ENCODE assay signal across 15 cellular contexts in the genomic region with DNA sequence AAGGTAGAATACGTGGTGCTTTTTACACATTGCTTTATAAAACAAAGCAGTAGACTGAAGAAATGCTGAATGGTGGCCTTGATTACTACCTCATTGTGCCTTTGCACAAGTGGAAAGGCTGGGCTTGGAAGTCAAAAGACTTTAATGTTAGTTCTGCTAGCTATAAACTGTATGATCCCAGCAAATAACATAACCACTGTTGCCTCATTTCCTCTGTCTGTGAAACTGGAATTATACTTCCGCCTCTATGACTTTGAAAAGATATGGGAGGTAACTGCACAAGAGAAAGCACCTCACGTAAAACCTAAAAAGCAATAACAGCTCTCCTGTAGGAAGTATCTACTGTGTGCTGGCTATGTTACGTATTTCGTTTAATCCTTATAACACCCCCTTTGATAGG. TPM values are rescaled to one million over a fixed set of nuclear protein-coding genes. Genes with fewer than 3 reads are reported as not detected.
A peak's percentile ranks its signal among the peaks of the same experiment; 100 is the strongest.
DNase-seq lines count a peak whose midpoint lies in the region; ATAC-seq and TF ChIP-seq lines count a peak whose summit lies in the region.
"Had no signal": no experiment of that assay in that cellular context is flagged by ENCODE, and none has a peak within 500 bp of the region (broad histone marks: within the 10 kb centered on the region; RNA-seq: fewer than 3 reads in every experiment).

No MANE protein-coding gene starts in this region.

- H3K4me1 Mint-ChIP-seq in Calu3 (ENCODE audit: low read depth, unreplicated experiment), result peaks cover 60% of the 10 kb centered on the region
- H3K4me1 Mint-ChIP-seq: activated CD4-positive, alpha-beta memory T cell treated with anti-CD3 and anti-CD28 coated beads, Interleukin-2, amount 10 ng/mL, durations not matched to agents 7 days and 5 days had no signal

- DNase-seq in Calu3, result no peak
- peak; percentile 56 for DNase-seq in NOMO-1 treated with DMSO at 0.1 percent for 48 hours (lab: John Stamatoyannopoulos, UW; ENCODE audit: unreplicated experiment)
- DNase-seq in NCI-H510A treated with DMSO at 0.1 percent for 48 hours (lab: John Stamatoyannopoulos, UW), result no peak
- DNase-seq in retina, result no peak
- DNase-seq: activated CD4-positive, alpha-beta memory T cell treated with anti-CD3 and anti-CD28 coated beads, Interleukin-2, amount 10 ng/mL, durations not matched to agents 7 days and 5 days; mesendoderm; MM.1S had no signal

- no peaks in the 10 kb centered on the region for H3K9me3 ChIP-seq in duodenal mucosa (ENCODE audit: control insufficient read depth in 1 of 2, low read length in 2 of 2)
- H3K9me3 ChIP-seq in muscle layer of duodenum (ENCODE audit: control insufficient read depth in 1 of 2, low read length in 2 of 2), result no peaks in the 10 kb centered on the region
- H3K9me3 ChIP-seq: ascending aorta had no signal

- H3K27ac ChIP-seq in duodenal mucosa (ENCODE audit: low read depth, low read length) (peak overlapping the region; percentile 76), muscle layer of duodenum (ENCODE audit: low read length) (peak overlapping the region; percentile 12)
- H3K27ac ChIP-seq: ascending aorta had no signal

- H3K9me3 Mint-ChIP-seq in Calu3 (ENCODE audit: low read depth, unreplicated experiment), result no peaks in the 10 kb centered on the region
- H3K9me3 Mint-ChIP-seq: activated CD4-positive, alpha-beta memory T cell treated with anti-CD3 and anti-CD28 coated beads, Interleukin-2, amount 10 ng/mL, durations not matched to agents 7 days and 5 days had no signal

- no peaks in the 10 kb centered on the region for H3K27me3 Mint-ChIP-seq in Calu3 (ENCODE audit: unreplicated experiment)
- H3K27me3 Mint-ChIP-seq: activated CD4-positive, alpha-beta memory T cell treated with anti-CD3 and anti-CD28 coated beads, Interleukin-2, amount 10 ng/mL, durations not matched to agents 7 days and 5 days had no signal

- H3K36me3 ChIP-seq in duodenal mucosa (ENCODE audit: control insufficient read depth in 1 of 2, insufficient read depth in 2 of 2, low read length in 2 of 2) (no peaks in the 10 kb centered on the region), muscle layer of duodenum (ENCODE audit: control insufficient read depth in 1 of 2, insufficient read depth in 2 of 2, low read length in 2 of 2) (no peaks in the 10 kb centered on the region)
- H3K36me3 ChIP-seq: ascending aorta had no signal

- peak overlapping the region; percentile 19 to 49 for H3K9ac ChIP-seq in duodenal mucosa (ENCODE audit: low read depth in 1 of 2, low read length in 2 of 2)

- peaks cover 11% of the 10 kb centered on the region for H3K36me3 Mint-ChIP-seq in Calu3 (ENCODE audit: insufficient read depth, unreplicated experiment)

- BruUV-seq in Calu3 (replicated peaks; lab: Mats Ljungman, UMichigan), result no TSS peak

- intact Hi-C loops in Calu3 (cut with micrococcal nuclease; ENCODE audit: unreplicated experiment), result loop anchor here (2.0 to 10.0 kb wide), 5 partner anchors 25 to 191 kb away; no protein-coding TSS in a partner anchor

- H3K27me3 ChIP-seq in duodenal mucosa (ENCODE audit: control insufficient read depth in 1 of 2, insufficient read depth in 2 of 2, low read length in 2 of 2), result no peaks in the 10 kb centered on the region
- no peaks in the 10 kb centered on the region for H3K27me3 ChIP-seq in muscle layer of duodenum (ENCODE audit: low read depth, low read length)
- H3K27me3 ChIP-seq: ascending aorta had no signal

- TF ChIP-seq CTCF in Calu3 (IDR thresholded peaks at IDR 0.05; ENCODE audit: unreplicated experiment), result no peak

- CTCF ChIA-PET in Calu3 (lab: Charles Lee), result interaction anchor here (0.7 to 1.8 kb wide), 4 partner anchors 8 to 107 kb away, joined by 3 to 8 read pairs (median 4); no protein-coding TSS in a partner anchor

- H3K4me3 ChIP-seq in duodenal mucosa (ENCODE audit: low read depth in 1 of 2, low read length in 2 of 2), result peak overlapping the region; percentile 53 to 61
- peak overlapping the region in 1 of 2 donors; percentile 24 for H3K4me3 ChIP-seq in muscle layer of duodenum (ENCODE audit: low read depth in 1 of 2, low read length in 2 of 2)
- H3K4me3 ChIP-seq: ascending aorta had no signal

- H3K4me1 ChIP-seq in duodenal mucosa (ENCODE audit: control insufficient read depth in 1 of 2, insufficient read depth in 2 of 2, low read length in 2 of 2) (peaks cover 17 to 37% of the 10 kb centered on the region in 2 donors), muscle layer of duodenum (ENCODE audit: control insufficient read depth in 1 of 2, insufficient read depth in 2 of 2, low read length in 2 of 2) (no peaks in the 10 kb centered on the region)
- H3K4me1 ChIP-seq: ascending aorta had no signal

- H3K4me3 Mint-ChIP-seq in Calu3 (ENCODE audit: low read depth, unreplicated experiment), result no peak overlapping the region
- H3K4me3 Mint-ChIP-seq: activated CD4-positive, alpha-beta memory T cell treated with anti-CD3 and anti-CD28 coated beads, Interleukin-2, amount 10 ng/mL, durations not matched to agents 7 days and 5 days had no signal

- ATAC-seq in HG03108 (IDR thresholded peaks at IDR 0.05; ENCODE audit: unreplicated experiment), result no peak
- ATAC-seq in HG03469 (IDR thresholded peaks at IDR 0.05; ENCODE audit: unreplicated experiment), result no peak

- peak overlapping the region; percentile 74 for H3K27ac Mint-ChIP-seq in Calu3 (ENCODE audit: unreplicated experiment)
- H3K27ac Mint-ChIP-seq: activated CD4-positive, alpha-beta memory T cell treated with anti-CD3 and anti-CD28 coated beads, Interleukin-2, amount 10 ng/mL, durations not matched to agents 7 days and 5 days; activated T-helper 2 cell treated with anti-CD3 and anti-CD28 coated beads, Interferon-gamma antibody, Interleukin-2, Interleukin-4, amounts not matched to agents 10 μg/mL and 5 μg/mL and 100 μg/mL, durations not matched to agents 14 hours and 24 hours and 36 hours had no signal

RNA-seq across cellular contexts. Expression of a gene that starts 43.4 kb away (rescaled TPM):
- not detected in 2 replicates for total RNA-seq in Calu3 (2022)
- total RNA-seq: activated CD4-positive, alpha-beta memory T cell treated with anti-CD3 and anti-CD28 coated beads, Interleukin-2, amount 10 ng/mL, durations not matched to agents 7 days and 5 days; activated T-helper 2 cell treated with anti-CD3 and anti-CD28 coated beads, Interferon-gamma antibody, Interleukin-2, Interleukin-4, amounts not matched to agents 10 μg/mL and 5 μg/mL and 100 μg/mL, durations not matched to agents 14 hours and 24 hours and 36 hours; ascending aorta; fibroblast of villous mesenchyme; SK-MEL-5 had no signal
